Comparison of ENCODE assay signal across 16 cellular contexts in genomic region chr10:69757206-69757552, GRCh38. TPM values are rescaled to one million over a fixed set of nuclear protein-coding genes. Genes with fewer than 3 reads are reported as not detected.
DNase-seq lines count a peak whose midpoint lies in the region; ATAC-seq and TF ChIP-seq lines count a peak whose summit lies in the region.
"Had no signal": no experiment of that assay in that cellular context is flagged by ENCODE, and none has a peak within 500 bp of the region (broad histone marks: within the 10 kb centered on the region; RNA-seq: fewer than 3 reads in every experiment).

No MANE protein-coding gene starts in this region.

- H3K36me3 ChIP-seq in BLaER1 treated with 17β-estradiol and CSF1 and Interleukin-3, amounts not matched to agents 10 nM and 100 nM = no peaks in the 10 kb centered on the region
- H3K36me3 ChIP-seq in ascending aorta (no peaks in the 10 kb centered on the region), thoracic aorta (no peaks in the 10 kb centered on the region), Peyer's patch (no peaks in the 10 kb centered on the region)

- H3K27ac ChIP-seq in BLaER1 treated with 17β-estradiol and CSF1 and Interleukin-3, amounts not matched to agents 10 nM and 100 nM = no peak overlapping the region
- H3K27ac ChIP-seq in ascending aorta (peak overlapping the region; percentile 65 to 73), thoracic aorta (peak overlapping the region; percentile 47 to 65), Peyer's patch (no peak overlapping the region)

- H3K9ac ChIP-seq in BLaER1 treated with 17β-estradiol and CSF1 and Interleukin-3, amounts not matched to agents 10 nM and 100 nM = no peak overlapping the region

- intact Hi-C loops in ascending aorta (cut with DNase I) = no loop called here

- no peaks in the 10 kb centered on the region for H3K36me3 Mint-ChIP-seq in nephron (ENCODE audit: low read depth)

- ATAC-seq in thoracic aorta (ENCODE audit: insufficient number of reproducible peaks, low FRiP score, low read depth) = no peak
- ATAC-seq: PC-3 had no signal

- no peaks in the 10 kb centered on the region for H3K9me3 Mint-ChIP-seq in nephron
- H3K9me3 Mint-ChIP-seq: HFFc6 had no signal

- H3K4me3 Mint-ChIP-seq in nephron = no peak overlapping the region
- H3K4me3 Mint-ChIP-seq: B cell, HFFc6 had no signal

- peaks cover 45% of the 10 kb centered on the region for H3K4me1 Mint-ChIP-seq in nephron
- H3K4me1 Mint-ChIP-seq: B cell had no signal

- TF ChIP-seq CTCF in ascending aorta (IDR thresholded peaks at IDR 0.05) = no peak
- no peak for TF ChIP-seq CTCF in nephron (IDR thresholded peaks at IDR 0.05; ENCODE audit: unreplicated experiment in 3 of 3)
- no peak for TF ChIP-seq CTCF in thoracic aorta (IDR thresholded peaks at IDR 0.05)
- no peak for TF ChIP-seq CTCF in Peyer's patch (IDR thresholded peaks at IDR 0.05)

- peak overlapping the region in 7 of 11 experiments; percentile 0 to 43 (median 20); a peak in 5 of 22 replicates for H3K4me2 ChIP-seq in BLaER1 treated with 17β-estradiol and CSF1 and Interleukin-3, amounts not matched to agents 10 nM and 100 nM

- H3K9me3 ChIP-seq in BLaER1 treated with 17β-estradiol and CSF1 and Interleukin-3, amounts not matched to agents 10 nM and 100 nM (replicated peaks in 1 of 11) = no peaks in the 10 kb centered on the region
- H3K9me3 ChIP-seq in ascending aorta (no peaks in the 10 kb centered on the region), thoracic aorta (no peaks in the 10 kb centered on the region), Peyer's patch (no peaks in the 10 kb centered on the region)

- no peaks in the 10 kb centered on the region for H3K27me3 ChIP-seq in BLaER1 treated with 17β-estradiol and CSF1 and Interleukin-3, amounts not matched to agents 10 nM and 100 nM
- H3K27me3 ChIP-seq in ascending aorta (no peaks in the 10 kb centered on the region), thoracic aorta (replicated peaks; ENCODE audit: insufficient read depth) (no peaks in the 10 kb centered on the region), Peyer's patch (no peaks in the 10 kb centered on the region)

- in situ Hi-C loops in KBM-7 (cut with MboI; ENCODE audit: low pct_unique_long_range_greater_than_20kb, low sequenced_read_pairs) = no loop called here

- no peak overlapping the region for H3K4me3 ChIP-seq in BLaER1 treated with 17β-estradiol and CSF1 and Interleukin-3, amounts not matched to agents 10 nM and 100 nM
- H3K4me3 ChIP-seq in ascending aorta (no peak overlapping the region), thoracic aorta (no peak overlapping the region), Peyer's patch (no peak overlapping the region)

- H3K4me1 ChIP-seq in BLaER1 treated with 17β-estradiol and CSF1 and Interleukin-3, amounts not matched to agents 10 nM and 100 nM = peaks cover 8 to 13% (median 10%) of the 10 kb centered on the region in 10 experiments; a peak in 17 of 20 replicates
- H3K4me1 ChIP-seq in ascending aorta (peaks cover 7 to 10% of the 10 kb centered on the region in 2 donors), thoracic aorta (ENCODE audit: control insufficient read depth in 1 of 2, low read depth in 2 of 2) (peaks cover 10 to 19% of the 10 kb centered on the region in 2 donors), Peyer's patch (no peaks in the 10 kb centered on the region)

- TF ChIP-seq POLR2A in Peyer's patch (IDR thresholded peaks at IDR 0.05) = no peak

- H3K27me3 Mint-ChIP-seq in nephron (ENCODE audit: low read depth) = peaks cover 4% of the 10 kb centered on the region

- H3K27ac Mint-ChIP-seq in nephron = peak overlapping the region; percentile 53 to 96 (median 93)
- H3K27ac Mint-ChIP-seq: B cell, HFFc6 had no signal

- DNase-seq in ascending aorta (ENCODE audit: low spot score in 2 of 2) (no peak), thoracic aorta (ENCODE audit: low spot score) (no peak), Peyer's patch (no peak), NCI-H524 treated with DMSO at 0.1 percent for 48 hours (lab: John Stamatoyannopoulos, UW) (no peak), KBM-7 (no peak)
- DNase-seq: ACHN, DMS 273 treated with DMSO at 0.1 percent for 48 hours, HFFc6, KG1, NCI-H1048, NCI-H146, NCI-H345, PC-3 had no signal

- no peaks in the 10 kb centered on the region; a peak in 2 of 22 replicates for H4K20me1 ChIP-seq in BLaER1 treated with 17β-estradiol and CSF1 and Interleukin-3, amounts not matched to agents 10 nM and 100 nM

RNA-seq across cellular contexts. Expression of gene COL13A1, which starts 44.5 kb away (rescaled TPM):
- total RNA-seq in ascending aorta (8.0 TPM), thoracic aorta (10 to 100 TPM; 23.1 to 34.1 TPM), Peyer's patch (1 to 10 TPM in 2 of 4 donors, under 1 TPM in 1, not detected in 1; 0.94 to 6.6 (median 3.9) TPM)
- total RNA-seq: B cell had no signal

Comparison
In these comparisons a context has a peak if more than half of its experiments do, and no peak if none do; other contexts are left out.
1. H3K27ac ChIP-seq: peak in ascending aorta (2 of 2) and thoracic aorta (2 of 2); none in BLaER1 treated with 17β-estradiol and CSF1 and Interleukin-3, amounts not matched to agents 10 nM and 100 nM (0 of 11) and Peyer's patch (0 of 4).